ENCODE assay signal across 16 cellular contexts in genomic region chr15:75062706-75063105, GRCh38. TPM values are rescaled to one million over a fixed set of nuclear protein-coding genes. Genes with fewer than 3 reads are reported as not detected.
DNase-seq lines count a peak whose midpoint lies in the region; ATAC-seq and TF ChIP-seq lines count a peak whose summit lies in the region.
"Had no signal": no experiment of that assay in that cellular context is flagged by ENCODE, and none has a peak within 500 bp of the region (broad histone marks: within the 10 kb centered on the region; RNA-seq: fewer than 3 reads in every experiment).

No MANE protein-coding gene starts in this region.

- no peak for DNase-seq in activated CD8-positive, alpha-beta T cell treated with anti-CD3 and anti-CD28 coated beads, Interleukin-2, amount 10 ng/mL, durations not matched to agents 7 days and 5 days
- DNase-seq in activated CD8-positive, alpha-beta T cell treated with anti-CD3 and anti-CD28 coated beads for 36 hours = no peak
- DNase-seq in RPMI8226 (peak; percentile 53), ecto neural progenitor cell (ENCODE audit: low spot score) (peak; percentile 30), mesenteric fat pad (ENCODE audit: low spot score) (peak; percentile 69), cerebellar nuclear complex (lab: John Stamatoyannopoulos, UW) (no peak)
- DNase-seq: CD4-positive, alpha-beta T cell; DMS53; NCI-H1105; NCI-H1436 treated with DMSO at 0.1 percent for 48 hours; NCI-H187 treated with DMSO at 0.1 percent for 48 hours; NCI-H2227 treated with DMSO at 0.1 percent for 48 hours; NCI-H526 treated with DMSO at 0.1 percent for 48 hours had no signal

- no peak for ATAC-seq in activated CD8-positive, alpha-beta T cell treated with anti-CD3 and anti-CD28 coated beads, Interleukin-2, amount 10 ng/mL, durations not matched to agents 7 days and 5 days
- no peak for ATAC-seq in activated CD8-positive, alpha-beta T cell treated with anti-CD3 and anti-CD28 coated beads for 36 hours
- ATAC-seq in HG03135 (IDR thresholded peaks at IDR 0.05; ENCODE audit: unreplicated experiment) = no peak
- ATAC-seq in HG02759 (IDR thresholded peaks at IDR 0.05; ENCODE audit: unreplicated experiment) = no peak
- ATAC-seq: K562 had no signal

- H3K27ac Mint-ChIP-seq in activated CD8-positive, alpha-beta T cell treated with anti-CD3 and anti-CD28 coated beads, Interleukin-2, amount 10 ng/mL, durations not matched to agents 7 days and 5 days = peak overlapping the region; percentile 10
- no peak overlapping the region for H3K27ac Mint-ChIP-seq in activated CD8-positive, alpha-beta T cell treated with anti-CD3 and anti-CD28 coated beads for 36 hours
- H3K27ac Mint-ChIP-seq: CD4-positive, alpha-beta T cell had no signal

- H3K36me3 Mint-ChIP-seq in activated CD8-positive, alpha-beta T cell treated with anti-CD3 and anti-CD28 coated beads, Interleukin-2, amount 10 ng/mL, durations not matched to agents 7 days and 5 days (ENCODE audit: low read depth) = peaks cover 30% of the 10 kb centered on the region
- H3K36me3 Mint-ChIP-seq in activated CD8-positive, alpha-beta T cell treated with anti-CD3 and anti-CD28 coated beads for 36 hours (ENCODE audit: low read depth) = peaks cover 7% of the 10 kb centered on the region

- TF ChIP-seq CTCF in activated CD8-positive, alpha-beta T cell treated with anti-CD3 and anti-CD28 coated beads for 36 hours (IDR thresholded peaks at IDR 0.05) = no peak

- intact Hi-C loops in activated CD8-positive, alpha-beta T cell treated with anti-CD3 and anti-CD28 coated beads for 36 hours (cut with micrococcal nuclease) = no loop called here

- H3K9me3 Mint-ChIP-seq in activated CD8-positive, alpha-beta T cell treated with anti-CD3 and anti-CD28 coated beads, Interleukin-2, amount 10 ng/mL, durations not matched to agents 7 days and 5 days (ENCODE audit: insufficient read depth) = peaks cover 4% of the 10 kb centered on the region
- H3K9me3 Mint-ChIP-seq in activated CD8-positive, alpha-beta T cell treated with anti-CD3 and anti-CD28 coated beads for 36 hours = peaks cover 9% of the 10 kb centered on the region

- no peak overlapping the region for H3K4me3 Mint-ChIP-seq in activated CD8-positive, alpha-beta T cell treated with anti-CD3 and anti-CD28 coated beads, Interleukin-2, amount 10 ng/mL, durations not matched to agents 7 days and 5 days
- H3K4me3 Mint-ChIP-seq in activated CD8-positive, alpha-beta T cell treated with anti-CD3 and anti-CD28 coated beads for 36 hours = no peak overlapping the region
- H3K4me3 Mint-ChIP-seq: CD4-positive, alpha-beta T cell had no signal

- CTCF ChIA-PET in activated CD8-positive, alpha-beta T cell treated with anti-CD3 and anti-CD28 coated beads, Interleukin-2, amount 10 ng/mL, durations not matched to agents 7 days and 5 days (lab: Charles Lee) = no interaction called here
- CTCF ChIA-PET in activated CD8-positive, alpha-beta T cell treated with anti-CD3 and anti-CD28 coated beads for 36 hours (lab: Charles Lee) = no interaction called here

- POLR2A ChIA-PET in activated CD8-positive, alpha-beta T cell treated with anti-CD3 and anti-CD28 coated beads, Interleukin-2, amount 10 ng/mL, durations not matched to agents 7 days and 5 days (lab: Charles Lee) = no interaction called here
- POLR2A ChIA-PET in activated CD8-positive, alpha-beta T cell treated with anti-CD3 and anti-CD28 coated beads for 36 hours (lab: Charles Lee) = no interaction called here

- peaks cover 65% of the 10 kb centered on the region for H3K4me1 Mint-ChIP-seq in activated CD8-positive, alpha-beta T cell treated with anti-CD3 and anti-CD28 coated beads, Interleukin-2, amount 10 ng/mL, durations not matched to agents 7 days and 5 days (ENCODE audit: low read depth)
- H3K4me1 Mint-ChIP-seq in activated CD8-positive, alpha-beta T cell treated with anti-CD3 and anti-CD28 coated beads for 36 hours (ENCODE audit: low read depth) = peaks cover 31% of the 10 kb centered on the region

- H3K27me3 Mint-ChIP-seq in activated CD8-positive, alpha-beta T cell treated with anti-CD3 and anti-CD28 coated beads, Interleukin-2, amount 10 ng/mL, durations not matched to agents 7 days and 5 days (ENCODE audit: low read depth) = peaks cover 2% of the 10 kb centered on the region
- peaks cover 10% of the 10 kb centered on the region for H3K27me3 Mint-ChIP-seq in activated CD8-positive, alpha-beta T cell treated with anti-CD3 and anti-CD28 coated beads for 36 hours
- H3K27me3 Mint-ChIP-seq: CD4-positive, alpha-beta T cell had no signal

RNA-seq across cellular contexts. Expression of gene PPCDC, which starts 39.3 kb away (rescaled TPM):
- 10 to 100 TPM; 27.3 to 29.1 TPM for total RNA-seq in activated CD8-positive, alpha-beta T cell treated with anti-CD3 and anti-CD28 coated beads, Interleukin-2, amount 10 ng/mL, durations not matched to agents 7 days and 5 days
- total RNA-seq in activated CD8-positive, alpha-beta T cell treated with anti-CD3 and anti-CD28 coated beads for 36 hours = 10 to 100 TPM; 25.7 to 26.6 TPM
- total RNA-seq in mesenteric fat pad = 11.5 TPM

Comparison
In these comparisons a context has a peak if more than half of its experiments do, and no peak if none do; other contexts are left out.
1. DNase-seq: peak in RPMI8226 (single experiment), ecto neural progenitor cell (single experiment) and mesenteric fat pad (single experiment); none in activated CD8-positive, alpha-beta T cell treated with anti-CD3 and anti-CD28 coated beads, Interleukin-2, amount 10 ng/mL, durations not matched to agents 7 days and 5 days (single experiment), activated CD8-positive, alpha-beta T cell treated with anti-CD3 and anti-CD28 coated beads for 36 hours (single experiment) and cerebellar nuclear complex (0 of 2).